Comparison of ENCODE assay signal across 9 cellular contexts in the genomic region with DNA sequence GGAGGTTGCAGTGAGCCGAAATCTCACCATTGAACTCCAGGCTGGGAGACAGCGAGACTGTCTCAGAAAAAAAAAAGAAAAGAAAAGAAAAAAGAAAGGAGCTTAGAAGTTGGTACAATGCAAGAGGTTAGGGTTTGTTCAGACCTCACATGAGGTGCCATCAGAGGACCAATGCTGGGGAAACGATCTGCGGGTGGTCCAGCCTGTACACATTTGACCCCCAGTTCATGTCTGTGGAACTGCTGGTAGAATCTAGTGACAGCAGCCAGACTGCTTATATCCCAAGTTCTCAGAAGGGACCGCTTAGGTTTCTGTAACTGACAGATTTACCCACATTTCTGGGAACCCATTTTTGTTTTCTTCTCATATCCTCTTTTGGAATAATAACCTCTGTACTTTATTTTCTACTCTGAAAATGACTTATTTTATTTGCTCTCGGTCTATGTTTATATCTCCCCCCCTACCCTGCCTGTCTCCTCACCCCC. TPM values are rescaled to one million over a fixed set of nuclear protein-coding genes. Genes with fewer than 3 reads are reported as not detected.
DNase-seq lines count a peak whose midpoint lies in the region; ATAC-seq and TF ChIP-seq lines count a peak whose summit lies in the region.
"Had no signal": no experiment of that assay in that cellular context is flagged by ENCODE, and none has a peak within 500 bp of the region (broad histone marks: within the 10 kb centered on the region; RNA-seq: fewer than 3 reads in every experiment).

No MANE protein-coding gene starts in this region.

- peak overlapping the region; percentile 94 for H3K27ac Mint-ChIP-seq in activated T-cell treated with anti-CD3 and anti-CD28 coated beads, Interleukin-2, amount 50 U/mL, for 72 hours

- H3K4me1 ChIP-seq in iPS-20b (ENCODE audit: insufficient read depth, low read length) (peaks cover 31% of the 10 kb centered on the region; the same call in 1 of the 2 replicates), thoracic aorta (ENCODE audit: control insufficient read depth in 1 of 2, low read depth in 2 of 2) (peaks cover 26 to 50% of the 10 kb centered on the region in 2 donors)

- no peaks in the 10 kb centered on the region for H3K9me3 ChIP-seq in iPS-20b (ENCODE audit: insufficient read depth, low read depth, low read length)
- H3K9me3 ChIP-seq in thoracic aorta = no peaks in the 10 kb centered on the region

- ATAC-seq in activated T-cell treated with anti-CD3 and anti-CD28 coated beads, Interleukin-2, amount 50 U/mL, for 72 hours (replicated peaks in 1 of 2) = peak in 1 of 2 donors; percentile 1
- no peak for ATAC-seq in thoracic aorta (ENCODE audit: insufficient number of reproducible peaks, low FRiP score, low read depth)
- no peak for ATAC-seq in HG02973 (IDR thresholded peaks at IDR 0.05; ENCODE audit: unreplicated experiment)
- ATAC-seq in GM19023 (IDR thresholded peaks at IDR 0.05; ENCODE audit: unreplicated experiment) = no peak

- H3K9ac ChIP-seq in iPS-20b (ENCODE audit: low read depth, low read length) = no peak overlapping the region; the same call in 1 of the 2 replicates

- H3K27me3 ChIP-seq in iPS-20b (ENCODE audit: insufficient read depth, low read length) = no peaks in the 10 kb centered on the region
- no peaks in the 10 kb centered on the region for H3K27me3 ChIP-seq in thoracic aorta (replicated peaks; ENCODE audit: insufficient read depth)

- H3K4me3 ChIP-seq in iPS-20b (ENCODE audit: low read length) = no peak overlapping the region; the same call in 1 of the 2 replicates
- peak overlapping the region; percentile 99 for H3K4me3 ChIP-seq in thoracic aorta

- H3K4me1 Mint-ChIP-seq in activated T-cell treated with anti-CD3 and anti-CD28 coated beads, Interleukin-2, amount 50 U/mL, for 72 hours (ENCODE audit: low read depth) = peaks cover 33% of the 10 kb centered on the region

- H3K36me3 Mint-ChIP-seq in activated T-cell treated with anti-CD3 and anti-CD28 coated beads, Interleukin-2, amount 50 U/mL, for 72 hours (ENCODE audit: insufficient read depth in 2 of 2) = peaks cover 40 to 60% of the 10 kb centered on the region in 2 donors

- peak; percentile 70 for DNase-seq in activated CD8-positive, alpha-beta memory T cell treated with anti-CD3 and anti-CD28 coated beads for 24 hours
- DNase-seq in activated CD8-positive, alpha-beta memory T cell treated with anti-CD3 and anti-CD28 coated beads, Interleukin-2, amount 50 U/mL, for 48 hours = no peak
- DNase-seq in activated T-cell treated with anti-CD3 and anti-CD28 coated beads, Interleukin-2, amount 50 U/mL, for 72 hours = peak in 1 of 2 donors; percentile 27
- DNase-seq in thoracic aorta (ENCODE audit: low spot score) = no peak
- DNase-seq in NOMO-1 (lab: John Stamatoyannopoulos, UW; ENCODE audit: unreplicated experiment in 2 of 2) = no peak

- H3K27ac ChIP-seq in iPS-20b (ENCODE audit: low read length) (peak overlapping the region; percentile 11), thoracic aorta (peak overlapping the region; percentile 100)
- H3K27ac ChIP-seq: C4-2B had no signal

- TF ChIP-seq CTCF in thoracic aorta (IDR thresholded peaks at IDR 0.05) = no peak

- peak overlapping the region; percentile 96 to 98 for H3K4me3 Mint-ChIP-seq in activated T-cell treated with anti-CD3 and anti-CD28 coated beads, Interleukin-2, amount 50 U/mL, for 72 hours

- H3K27me3 Mint-ChIP-seq in activated T-cell treated with anti-CD3 and anti-CD28 coated beads, Interleukin-2, amount 50 U/mL, for 72 hours (ENCODE audit: low read depth) = no peaks in the 10 kb centered on the region

- no peaks in the 10 kb centered on the region for H3K9me3 Mint-ChIP-seq in activated T-cell treated with anti-CD3 and anti-CD28 coated beads, Interleukin-2, amount 50 U/mL, for 72 hours

- peaks cover 16% of the 10 kb centered on the region for H3K36me3 ChIP-seq in iPS-20b (ENCODE audit: insufficient read depth, low read depth, low read length)
- peaks cover 31% of the 10 kb centered on the region for H3K36me3 ChIP-seq in thoracic aorta

RNA-seq across cellular contexts. Expression of a gene that starts 4.7 kb away (rescaled TPM):
- total RNA-seq in activated T-cell treated with anti-CD3 and anti-CD28 coated beads, Interleukin-2, amount 50 U/mL, for 72 hours = 100 to 1,000 TPM; 179 to 200 TPM
- total RNA-seq in thoracic aorta = 10 to 100 TPM; 65.7 to 88.2 TPM

RNA-seq across cellular contexts. Expression of a gene that starts 8.9 kb away (rescaled TPM):
- 10 to 100 TPM; 39.2 to 43.0 TPM for total RNA-seq in activated T-cell treated with anti-CD3 and anti-CD28 coated beads, Interleukin-2, amount 50 U/mL, for 72 hours
- total RNA-seq in thoracic aorta = 10 to 100 TPM; 27.4 to 55.2 TPM

RNA-seq across cellular contexts. Expression of a gene that starts 9.0 kb away (rescaled TPM):
- 10 to 100 TPM; 26.9 to 29.6 TPM for total RNA-seq in activated T-cell treated with anti-CD3 and anti-CD28 coated beads, Interleukin-2, amount 50 U/mL, for 72 hours
- 10 to 100 TPM in 1 of 2 donors, 1 to 10 TPM in 1; 2.3 to 17.1 TPM for total RNA-seq in thoracic aorta

RNA-seq across cellular contexts. Expression of a gene that starts 34.8 kb away (rescaled TPM):
- total RNA-seq in activated T-cell treated with anti-CD3 and anti-CD28 coated beads, Interleukin-2, amount 50 U/mL, for 72 hours = 10 to 100 TPM; 25.8 to 36.0 TPM
- total RNA-seq in thoracic aorta = 10 to 100 TPM; 17.1 to 30.3 TPM

RNA-seq across cellular contexts. Expression of a gene that starts 35.3 kb away (rescaled TPM):
- 100 to 1,000 TPM; 102 to 127 TPM for total RNA-seq in activated T-cell treated with anti-CD3 and anti-CD28 coated beads, Interleukin-2, amount 50 U/mL, for 72 hours
- total RNA-seq in thoracic aorta = 10 to 100 TPM; 16.6 to 22.6 TPM
